In the genomic region with DNA sequence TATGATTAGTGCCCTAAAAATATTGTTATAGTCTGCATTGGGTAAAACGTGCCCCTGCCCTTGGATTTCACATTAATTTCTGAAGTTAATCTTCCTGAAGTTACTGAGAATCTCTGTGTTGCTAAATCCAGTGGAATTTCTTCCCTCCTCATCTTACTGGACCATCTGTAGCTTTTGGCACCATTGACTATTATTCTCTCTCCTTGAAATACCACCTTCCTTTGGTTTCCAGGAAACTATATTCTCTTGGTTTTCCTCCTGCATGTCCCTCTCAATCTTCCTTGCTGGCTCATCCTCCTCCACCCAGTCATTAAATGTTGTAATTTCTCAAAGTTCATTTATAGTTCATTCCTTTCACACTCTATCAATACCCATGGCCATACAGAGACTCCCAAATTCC, we compare ENCODE assay signal across 16 cellular contexts.
"Had no signal": no experiment of that assay in that cellular context is flagged by ENCODE, and none has a peak within 500 bp of the region (broad histone marks: within the 10 kb centered on the region; RNA-seq: fewer than 3 reads in every experiment).

No MANE protein-coding gene starts in this region.

- H3K27ac Mint-ChIP-seq: activated CD4-positive, alpha-beta memory T cell treated with anti-CD3 and anti-CD28 coated beads, Interleukin-2, amount 10 ng/mL, durations not matched to agents 7 days and 5 days; activated naive CD4-positive, alpha-beta T cell treated with anti-CD3 and anti-CD28 coated beads, Interleukin-2, amount 10 ng/mL, durations not matched to agents 7 days and 5 days; activated T-cell treated with anti-CD3 and anti-CD28 coated beads, Interleukin-2, amount 50 U/mL, for 24 hours; naive thymus-derived CD4-positive, alpha-beta T cell; stimulated activated effector memory CD8-positive, alpha-beta T cell treated with anti-CD3 and anti-CD28 coated beads, Interleukin-12 subunit alpha, Interleukin-12 subunit beta, amount 100 ng/mL, for 72 hours; WTC11 had no signal

- H3K4me1 Mint-ChIP-seq: activated CD4-positive, alpha-beta memory T cell treated with anti-CD3 and anti-CD28 coated beads, Interleukin-2, amount 10 ng/mL, durations not matched to agents 7 days and 5 days; activated naive CD4-positive, alpha-beta T cell treated with anti-CD3 and anti-CD28 coated beads, Interleukin-2, amount 10 ng/mL, durations not matched to agents 7 days and 5 days; naive thymus-derived CD4-positive, alpha-beta T cell; stimulated activated effector memory CD8-positive, alpha-beta T cell treated with anti-CD3 and anti-CD28 coated beads, Interleukin-12 subunit alpha, Interleukin-12 subunit beta, amount 100 ng/mL, for 72 hours; WTC11 had no signal

- H3K4me1 ChIP-seq: parathyroid adenoma had no signal

- H3K36me3 ChIP-seq: esophagus squamous epithelium, left ventricle myocardium inferior, thoracic aorta had no signal

- H3K9me3 ChIP-seq: esophagus squamous epithelium, left ventricle myocardium inferior, mucosa of descending colon, thoracic aorta had no signal

- H3K36me3 Mint-ChIP-seq: activated naive CD4-positive, alpha-beta T cell treated with anti-CD3 and anti-CD28 coated beads, Interleukin-2, amount 10 ng/mL, durations not matched to agents 7 days and 5 days; naive thymus-derived CD4-positive, alpha-beta T cell; stimulated activated effector memory CD8-positive, alpha-beta T cell treated with anti-CD3 and anti-CD28 coated beads, Interleukin-12 subunit alpha, Interleukin-12 subunit beta, amount 100 ng/mL, for 72 hours; WTC11 had no signal

- H3K9me3 Mint-ChIP-seq: activated CD4-positive, alpha-beta memory T cell treated with anti-CD3 and anti-CD28 coated beads, Interleukin-2, amount 10 ng/mL, durations not matched to agents 7 days and 5 days; activated naive CD4-positive, alpha-beta T cell treated with anti-CD3 and anti-CD28 coated beads, Interleukin-2, amount 10 ng/mL, durations not matched to agents 7 days and 5 days; activated T-cell treated with anti-CD3 and anti-CD28 coated beads, Interleukin-2, amount 50 U/mL, for 24 hours; stimulated activated effector memory CD8-positive, alpha-beta T cell treated with anti-CD3 and anti-CD28 coated beads, Interleukin-12 subunit alpha, Interleukin-12 subunit beta, amount 100 ng/mL, for 72 hours; WTC11 had no signal

- H3K27ac ChIP-seq: coronary artery, esophagus squamous epithelium, hepatocyte, left ventricle myocardium inferior, parathyroid adenoma, thoracic aorta had no signal

- H3K27me3 Mint-ChIP-seq: activated naive CD4-positive, alpha-beta T cell treated with anti-CD3 and anti-CD28 coated beads, Interleukin-2, amount 10 ng/mL, durations not matched to agents 7 days and 5 days had no signal

- H3K4me3 ChIP-seq: coronary artery, esophagus squamous epithelium, hepatocyte, left ventricle myocardium inferior, mucosa of descending colon, thoracic aorta had no signal

- ATAC-seq: mucosa of descending colon; naive thymus-derived CD4-positive, alpha-beta T cell; stimulated activated effector memory CD8-positive, alpha-beta T cell treated with anti-CD3 and anti-CD28 coated beads, Interleukin-12 subunit alpha, Interleukin-12 subunit beta, amount 100 ng/mL, for 72 hours; WTC11 had no signal

- DNase-seq: activated CD4-positive, alpha-beta memory T cell treated with anti-CD3 and anti-CD28 coated beads, Interleukin-2, amount 10 ng/mL, durations not matched to agents 7 days and 5 days; activated CD4-positive, alpha-beta T cell treated with anti-CD3 and anti-CD28 coated beads for 4 hours; activated naive CD4-positive, alpha-beta T cell treated with anti-CD3 and anti-CD28 coated beads, Interleukin-2, amount 10 ng/mL, durations not matched to agents 7 days and 5 days; activated T-cell treated with anti-CD3 and anti-CD28 coated beads, Interleukin-2, amount 50 U/mL, for 24 hours; caudate nucleus; esophagus squamous epithelium; left ventricle myocardium inferior; mucosa of descending colon; naive thymus-derived CD4-positive, alpha-beta T cell; T-helper 2 cell had no signal

- H3K4me3 Mint-ChIP-seq: activated CD4-positive, alpha-beta memory T cell treated with anti-CD3 and anti-CD28 coated beads, Interleukin-2, amount 10 ng/mL, durations not matched to agents 7 days and 5 days; activated naive CD4-positive, alpha-beta T cell treated with anti-CD3 and anti-CD28 coated beads, Interleukin-2, amount 10 ng/mL, durations not matched to agents 7 days and 5 days; activated T-cell treated with anti-CD3 and anti-CD28 coated beads, Interleukin-2, amount 50 U/mL, for 24 hours; naive thymus-derived CD4-positive, alpha-beta T cell; stimulated activated effector memory CD8-positive, alpha-beta T cell treated with anti-CD3 and anti-CD28 coated beads, Interleukin-12 subunit alpha, Interleukin-12 subunit beta, amount 100 ng/mL, for 72 hours; WTC11 had no signal

- H3K27me3 ChIP-seq: hepatocyte had no signal
